ENCODE assay signal across 8 cellular contexts in the genomic region with DNA sequence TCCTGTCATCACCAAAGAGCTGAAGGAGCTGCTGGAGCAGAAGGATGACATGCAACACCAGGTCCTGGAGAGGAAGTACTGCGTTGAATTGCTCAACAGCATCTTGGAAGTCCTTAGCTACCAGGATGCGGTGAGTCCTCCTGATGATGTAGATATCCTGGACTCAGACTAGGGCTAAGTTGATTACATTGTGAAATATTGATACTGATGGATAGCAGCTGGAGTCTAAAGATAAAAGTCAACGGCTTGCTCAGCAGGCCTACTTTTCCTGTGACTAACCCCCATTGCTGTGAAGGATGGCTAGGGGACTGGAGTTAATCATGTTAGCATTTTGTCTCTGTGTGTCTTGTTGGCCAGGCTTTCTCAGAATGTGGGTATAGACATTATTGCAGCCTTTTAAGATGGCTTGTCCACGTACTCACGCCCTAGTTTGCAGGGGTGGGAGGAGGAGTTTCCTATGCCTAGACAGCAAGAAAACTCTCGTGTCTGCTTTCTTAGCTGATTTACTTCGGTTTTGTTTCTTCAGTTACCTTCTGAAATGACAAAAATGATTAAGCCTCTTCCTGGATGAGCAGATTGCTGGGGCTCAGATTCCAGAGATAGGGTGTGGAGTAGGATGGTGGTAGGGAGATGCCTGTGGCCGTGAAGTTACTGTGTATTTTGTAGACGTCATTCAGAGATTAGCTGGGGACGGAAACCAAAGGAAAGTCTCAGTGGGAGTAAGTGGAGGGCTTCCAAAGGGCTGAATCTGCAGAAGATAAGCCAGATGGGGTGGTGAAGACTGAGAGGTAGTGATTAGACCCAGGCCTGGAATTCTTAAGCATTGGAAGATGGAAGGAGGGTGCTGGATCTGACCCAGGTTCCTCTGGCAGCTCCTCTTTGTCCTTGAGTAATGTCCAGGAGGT.
DNase-seq lines count a peak whose midpoint lies in the region; ATAC-seq and TF ChIP-seq lines count a peak whose summit lies in the region.

No MANE protein-coding gene starts in this region.

- H3K36me3 Mint-ChIP-seq in chondrocyte (ENCODE audit: low read depth) = no peaks in the 10 kb centered on the region
- H3K36me3 Mint-ChIP-seq in natural killer cell treated with Interleukin-12 subunit alpha and Interleukin-12 subunit beta and Interleukin-15 and Interleukin-18, amount 100 ng/mL, for 72 hours = peaks cover 27% of the 10 kb centered on the region
- no peaks in the 10 kb centered on the region for H3K36me3 Mint-ChIP-seq in progenitor cell of endocrine pancreas (ENCODE audit: insufficient read depth)

- no peak for ATAC-seq in natural killer cell treated with Interleukin-12 subunit alpha and Interleukin-12 subunit beta and Interleukin-15 and Interleukin-18, amount 100 ng/mL, for 72 hours
- no peak for ATAC-seq in GM21576 (IDR thresholded peaks at IDR 0.05; ENCODE audit: unreplicated experiment)

- DNase-seq in CD1c-positive myeloid dendritic cell (ENCODE audit: extremely low spot score) (peak; percentile 80), NOMO-1 treated with dmso at 0.1 percent for 144 hours (lab: John Stamatoyannopoulos, UW; ENCODE audit: unreplicated experiment) (peak; percentile 7), chondrocyte (ENCODE audit: low spot score) (no peak), GM20000 (ENCODE audit: low spot score) (no peak), progenitor cell of endocrine pancreas (ENCODE audit: low spot score, unreplicated experiment) (no peak), NCI-H345 treated with DMSO at 0.1 percent for 48 hours (lab: John Stamatoyannopoulos, UW; ENCODE audit: unreplicated experiment) (no peak)
- no peak for DNase-seq in natural killer cell treated with Interleukin-12 subunit alpha and Interleukin-12 subunit beta and Interleukin-15 and Interleukin-18, amount 100 ng/mL, for 72 hours (ENCODE audit: low spot score)

- H3K4me1 Mint-ChIP-seq in chondrocyte (ENCODE audit: low read depth) = peaks cover 32% of the 10 kb centered on the region
- H3K4me1 Mint-ChIP-seq in natural killer cell treated with Interleukin-12 subunit alpha and Interleukin-12 subunit beta and Interleukin-15 and Interleukin-18, amount 100 ng/mL, for 72 hours (ENCODE audit: low read depth in 2 of 2) = peaks cover 36 to 46% of the 10 kb centered on the region in 2 donors
- peaks cover 9% of the 10 kb centered on the region for H3K4me1 Mint-ChIP-seq in progenitor cell of endocrine pancreas (ENCODE audit: low read depth)

- no peaks in the 10 kb centered on the region for H3K9me3 Mint-ChIP-seq in chondrocyte (ENCODE audit: low read depth)
- H3K9me3 Mint-ChIP-seq in natural killer cell treated with Interleukin-12 subunit alpha and Interleukin-12 subunit beta and Interleukin-15 and Interleukin-18, amount 100 ng/mL, for 72 hours = no peaks in the 10 kb centered on the region
- no peaks in the 10 kb centered on the region for H3K9me3 Mint-ChIP-seq in progenitor cell of endocrine pancreas (ENCODE audit: low read depth)

- H3K27me3 Mint-ChIP-seq in chondrocyte (ENCODE audit: low read depth) (no peaks in the 10 kb centered on the region), progenitor cell of endocrine pancreas (peaks cover 69% of the 10 kb centered on the region)
- no peaks in the 10 kb centered on the region for H3K27me3 Mint-ChIP-seq in natural killer cell treated with Interleukin-12 subunit alpha and Interleukin-12 subunit beta and Interleukin-15 and Interleukin-18, amount 100 ng/mL, for 72 hours

- H3K27ac Mint-ChIP-seq in chondrocyte (ENCODE audit: unreplicated experiment) = peak overlapping the region; percentile 57
- H3K27ac Mint-ChIP-seq in natural killer cell treated with Interleukin-12 subunit alpha and Interleukin-12 subunit beta and Interleukin-15 and Interleukin-18, amount 100 ng/mL, for 72 hours = peak overlapping the region in 1 of 2 donors; percentile 36
- H3K27ac Mint-ChIP-seq in progenitor cell of endocrine pancreas = no peak overlapping the region

- no peak overlapping the region for H3K4me3 Mint-ChIP-seq in chondrocyte (ENCODE audit: unreplicated experiment)
- H3K4me3 Mint-ChIP-seq in natural killer cell treated with Interleukin-12 subunit alpha and Interleukin-12 subunit beta and Interleukin-15 and Interleukin-18, amount 100 ng/mL, for 72 hours = peak overlapping the region; percentile 23
- H3K4me3 Mint-ChIP-seq in progenitor cell of endocrine pancreas (ENCODE audit: low read depth) = no peak overlapping the region

- TF ChIP-seq CTCF in chondrocyte (IDR thresholded peaks at IDR 0.05) (no peak), GM20000 (IDR thresholded peaks at IDR 0.05; ENCODE audit: extremely low read depth, missing control alignments) (no peak), progenitor cell of endocrine pancreas (IDR thresholded peaks at IDR 0.05; ENCODE audit: unreplicated experiment) (no peak)

Comparison
In these comparisons a context has a peak if more than half of its experiments do, and no peak if none do; other contexts are left out.
1. DNase-seq: peak in CD1c-positive myeloid dendritic cell (single experiment) and NOMO-1 treated with dmso at 0.1 percent for 144 hours (single experiment); none in chondrocyte (single experiment), natural killer cell treated with Interleukin-12 subunit alpha and Interleukin-12 subunit beta and Interleukin-15 and Interleukin-18, amount 100 ng/mL, for 72 hours (single experiment), GM20000 (single experiment), progenitor cell of endocrine pancreas (single experiment) and NCI-H345 treated with DMSO at 0.1 percent for 48 hours (single experiment).